In genomic region chr18:23784811-23785245, GRCh38 we compare ENCODE assay signal across 16 cellular contexts.
DNase-seq lines count a peak whose midpoint lies in the region; ATAC-seq and TF ChIP-seq lines count a peak whose summit lies in the region.
"Had no signal": no experiment of that assay in that cellular context is flagged by ENCODE, and none has a peak within 500 bp of the region (broad histone marks: within the 10 kb centered on the region; RNA-seq: fewer than 3 reads in every experiment).

No MANE protein-coding gene starts in this region.

- no peaks in the 10 kb centered on the region for H3K36me3 Mint-ChIP-seq in CD4-positive, alpha-beta T cell (ENCODE audit: low read depth)

- peaks cover 2% of the 10 kb centered on the region for H3K9me3 Mint-ChIP-seq in CD4-positive, alpha-beta T cell

- ATAC-seq in left colon: peak; percentile 92
- no peak for ATAC-seq in CD4-positive, alpha-beta T cell (ENCODE audit: poor library complexity)
- no peak for ATAC-seq in HG03108 (IDR thresholded peaks at IDR 0.05; ENCODE audit: unreplicated experiment)
- no peak for ATAC-seq in HG02678 (IDR thresholded peaks at IDR 0.05; ENCODE audit: unreplicated experiment)
- ATAC-seq: K562 had no signal

- H3K27me3 Mint-ChIP-seq in CD4-positive, alpha-beta T cell: no peaks in the 10 kb centered on the region

- H3K27ac ChIP-seq in CD4-positive, alpha-beta T cell (ENCODE audit: low read depth, low read length): no peak overlapping the region
- H3K27ac ChIP-seq: parathyroid adenoma, thyroid gland had no signal

- H3K27me3 ChIP-seq in CD4-positive, alpha-beta T cell (ENCODE audit: control insufficient read depth, insufficient read depth, low read length): peaks cover 3% of the 10 kb centered on the region
- H3K27me3 ChIP-seq: thyroid gland had no signal

- intact Hi-C loops in left colon (cut with DNase I, micrococcal nuclease): no loop called here
- intact Hi-C loops in CD4-positive, alpha-beta T cell (cut with DNase I, micrococcal nuclease): no loop called here

- CTCF ChIA-PET in CD4-positive, alpha-beta T cell (lab: Charles Lee): no interaction called here

- H3K4me1 Mint-ChIP-seq in CD4-positive, alpha-beta T cell (ENCODE audit: low read depth): peaks cover 9% of the 10 kb centered on the region

- DNase-seq in AG08395 (ENCODE audit: low spot score): peak; percentile 86
- DNase-seq in HPDE6-E6E7 (ENCODE audit: extremely low spot score): peak; percentile 31
- DNase-seq in cardiac fibroblast (ENCODE audit: low read depth in 2 of 2): peak; percentile 66 to 92
- DNase-seq in left colon: peak in 1 of 2 donors; percentile 23
- DNase-seq in CD4-positive, alpha-beta T cell: no peak
- no peak for DNase-seq in D341Med (ENCODE audit: low spot score)
- DNase-seq: activated CD4-positive, alpha-beta T cell treated with anti-CD3 and anti-CD28 coated beads for 4 hours; activated naive CD4-positive, alpha-beta T cell treated with anti-CD3 and anti-CD28 coated beads for 36 hours; CD4-positive, alpha-beta memory T cell; effector CD8-positive, alpha-beta T cell; NCI-H2227 treated with DMSO at 0.1 percent for 48 hours; thyroid gland had no signal

- POLR2A ChIA-PET in CD4-positive, alpha-beta T cell (lab: Charles Lee): no interaction called here

- no peak overlapping the region for H3K27ac Mint-ChIP-seq in CD4-positive, alpha-beta T cell
- H3K27ac Mint-ChIP-seq: activated naive CD4-positive, alpha-beta T cell treated with anti-CD3 and anti-CD28 coated beads for 36 hours; CD4-positive, alpha-beta memory T cell had no signal

- H3K4me3 ChIP-seq in cardiac fibroblast (replicated peaks in 1 of 2; ENCODE audit: low read depth in 2 of 2, low read length in 2 of 2): no peak overlapping the region
- H3K4me3 ChIP-seq: K562, thyroid gland had no signal

- no peak overlapping the region for H3K4me3 Mint-ChIP-seq in CD4-positive, alpha-beta T cell
- H3K4me3 Mint-ChIP-seq: activated naive CD4-positive, alpha-beta T cell treated with anti-CD3 and anti-CD28 coated beads for 36 hours; CD4-positive, alpha-beta memory T cell had no signal

- TF ChIP-seq CTCF in cardiac fibroblast (IDR thresholded peaks at IDR 0.05; ENCODE audit: low read depth, low read length): no peak
- no peak for TF ChIP-seq CTCF in CD4-positive, alpha-beta T cell (IDR thresholded peaks at IDR 0.05)

- no peaks in the 10 kb centered on the region for H3K9me3 ChIP-seq in CD4-positive, alpha-beta T cell (ENCODE audit: control insufficient read depth, low read length)
- H3K9me3 ChIP-seq: thyroid gland had no signal

Comparison
In these comparisons a context has a peak if more than half of its experiments do, and no peak if none do; other contexts are left out.
1. DNase-seq: peak in AG08395 (single experiment), HPDE6-E6E7 (single experiment) and cardiac fibroblast (2 of 2); none in CD4-positive, alpha-beta T cell (0 of 10) and D341Med (single experiment).